In the genomic region with DNA sequence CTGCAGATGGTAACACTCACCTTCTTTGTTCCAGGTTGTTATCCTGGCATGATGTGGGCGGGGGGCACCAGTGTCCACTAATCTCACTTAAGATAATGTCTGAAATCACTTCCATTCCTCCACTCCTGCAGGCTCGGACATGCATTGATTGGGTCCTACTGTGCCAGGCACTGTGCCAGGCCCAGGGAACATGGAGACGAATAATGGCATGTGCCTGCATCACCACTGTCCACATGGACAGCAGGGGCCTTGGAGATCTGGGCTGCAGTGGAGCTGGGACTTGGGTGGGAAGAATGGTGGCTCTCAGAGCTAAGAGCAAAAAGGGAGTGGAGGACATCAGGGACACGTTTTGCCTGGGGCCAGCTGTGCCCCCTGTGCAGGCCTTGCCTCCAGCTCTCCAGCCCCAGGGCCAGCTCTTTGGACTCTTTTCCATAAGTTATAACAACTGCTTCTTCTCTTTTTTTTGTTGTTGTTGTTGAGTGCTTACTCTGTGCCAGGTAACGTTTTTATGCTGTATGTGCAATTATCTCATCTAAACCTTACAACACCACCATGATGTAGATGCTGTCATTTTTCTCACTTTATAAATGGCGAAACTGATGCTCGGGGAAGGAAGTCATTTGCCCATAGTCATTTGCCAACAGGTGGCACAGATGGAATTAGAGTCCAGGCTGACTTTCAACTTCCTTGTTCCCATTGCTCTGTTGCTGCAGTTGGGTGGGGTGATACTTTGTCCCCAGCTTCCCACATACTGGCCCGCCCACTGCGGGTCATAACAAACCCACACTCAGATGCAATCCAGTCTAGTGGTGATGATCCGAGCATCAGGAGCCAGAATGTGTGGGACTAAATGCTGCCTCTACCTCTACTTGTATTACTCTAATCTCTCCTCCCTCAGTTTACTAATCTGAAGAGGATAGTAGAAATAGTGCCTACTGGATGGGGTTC, we compare ENCODE assay signal across 1 cellular context.
TF ChIP-seq lines count a peak whose summit lies in the region.

No MANE protein-coding gene starts in this region.

TF ChIP-seq in WTC11, 78 proteins besides CTCF, POLR2A, EP300 and RAD21 (continued from another document):
- TF ChIP-seq, protein P1, sequence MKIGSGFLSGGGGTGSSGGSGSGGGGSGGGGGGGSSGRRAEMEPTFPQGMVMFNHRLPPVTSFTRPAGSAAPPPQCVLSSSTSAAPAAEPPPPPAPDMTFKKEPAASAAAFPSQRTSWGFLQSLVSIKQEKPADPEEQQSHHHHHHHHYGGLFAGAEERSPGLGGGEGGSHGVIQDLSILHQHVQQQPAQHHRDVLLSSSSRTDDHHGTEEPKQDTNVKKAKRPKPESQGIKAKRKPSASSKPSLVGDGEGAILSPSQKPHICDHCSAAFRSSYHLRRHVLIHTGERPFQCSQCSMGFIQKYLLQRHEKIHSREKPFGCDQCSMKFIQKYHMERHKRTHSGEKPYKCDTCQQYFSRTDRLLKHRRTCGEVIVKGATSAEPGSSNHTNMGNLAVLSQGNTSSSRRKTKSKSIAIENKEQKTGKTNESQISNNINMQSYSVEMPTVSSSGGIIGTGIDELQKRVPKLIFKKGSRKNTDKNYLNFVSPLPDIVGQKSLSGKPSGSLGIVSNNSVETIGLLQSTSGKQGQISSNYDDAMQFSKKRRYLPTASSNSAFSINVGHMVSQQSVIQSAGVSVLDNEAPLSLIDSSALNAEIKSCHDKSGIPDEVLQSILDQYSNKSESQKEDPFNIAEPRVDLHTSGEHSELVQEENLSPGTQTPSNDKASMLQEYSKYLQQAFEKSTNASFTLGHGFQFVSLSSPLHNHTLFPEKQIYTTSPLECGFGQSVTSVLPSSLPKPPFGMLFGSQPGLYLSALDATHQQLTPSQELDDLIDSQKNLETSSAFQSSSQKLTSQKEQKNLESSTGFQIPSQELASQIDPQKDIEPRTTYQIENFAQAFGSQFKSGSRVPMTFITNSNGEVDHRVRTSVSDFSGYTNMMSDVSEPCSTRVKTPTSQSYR (CRISPR knock-in tag; IDR thresholded peaks at IDR 0.05): no peak
- no peak for TF ChIP-seq JAZF1 (CRISPR knock-in tag; IDR thresholded peaks at IDR 0.05)
